8 cellular contexts compared by ENCODE assay signal in the genomic region with DNA sequence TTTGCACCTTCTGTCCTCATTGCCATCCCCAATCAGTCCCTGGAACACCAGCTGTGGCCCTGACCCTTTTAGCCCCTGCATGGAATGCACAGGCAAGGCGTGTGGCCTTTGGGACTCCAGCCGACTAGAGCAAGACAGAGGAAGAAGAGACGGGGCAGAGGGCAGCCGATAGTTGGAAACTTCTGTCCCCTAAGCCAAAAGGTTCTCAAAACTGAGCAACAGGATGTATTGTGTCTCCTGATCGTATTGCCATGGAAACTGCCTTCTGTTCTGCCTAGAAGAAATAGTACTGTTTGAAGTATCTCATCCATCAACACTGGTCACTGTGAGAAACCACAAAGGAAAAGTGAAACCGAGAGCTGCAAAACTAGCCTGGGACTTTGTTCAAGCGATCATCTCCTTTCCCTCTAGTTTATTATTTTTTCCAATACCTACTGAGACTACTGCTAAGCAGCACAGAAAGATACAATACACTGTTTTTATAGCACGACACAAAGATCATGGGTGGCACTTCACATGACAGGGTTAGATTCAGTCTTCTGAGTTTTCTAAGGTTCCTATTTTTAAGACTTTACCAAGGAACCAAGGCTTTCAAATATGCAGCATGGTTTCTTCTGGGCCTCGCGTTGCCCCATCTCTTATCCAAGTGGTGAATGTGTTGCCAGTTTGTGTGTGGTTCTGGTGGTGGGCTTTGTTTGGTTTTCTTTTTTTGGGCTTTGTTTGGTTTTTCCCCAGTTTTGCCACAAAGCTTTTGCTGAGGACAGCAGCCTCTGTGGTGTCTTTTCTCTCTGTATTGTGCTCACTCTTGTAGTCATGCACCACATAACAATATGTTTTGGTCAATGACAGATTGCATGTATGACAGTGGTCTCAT. TPM values are rescaled to one million over a fixed set of nuclear protein-coding genes. Genes with fewer than 3 reads are reported as not detected.
DNase-seq lines count a peak whose midpoint lies in the region; ATAC-seq, FAIRE-seq and TF ChIP-seq lines count a peak whose summit lies in the region.

No MANE protein-coding gene starts in this region.

- ATAC-seq in GM21786 (IDR thresholded peaks at IDR 0.05; ENCODE audit: unreplicated experiment) = peak; percentile 64

- TF ChIP-seq CTCF in adrenal gland (IDR thresholded peaks at IDR 0.05) (no peak), stomach (IDR thresholded peaks at IDR 0.05) (no peak), RWPE1 (conservative IDR thresholded peaks at IDR 0.05; ENCODE audit: low read depth) (no peak)

- H3K27ac ChIP-seq in adrenal gland (peak overlapping the region; percentile 65 to 89 (median 82)), stomach (peak overlapping the region; percentile 12 to 77 (median 63)), RWPE1 (no peak overlapping the region)

- H3K9me3 ChIP-seq in MG63 = no peaks in the 10 kb centered on the region
- H3K9me3 ChIP-seq in adrenal gland (replicated peaks in 1 of 3) = no peaks in the 10 kb centered on the region
- H3K9me3 ChIP-seq in stomach = no peaks in the 10 kb centered on the region

- POLR2A ChIA-PET in RWPE1 (lab: Yijun Ruan, JAX; ENCODE audit: low non-redundant PET) = no interaction called here

- WGBS in adrenal gland, 4 donors = 18 to 23% (median 20%) methylated on average over 9 to 10 of the region's 10 CpGs
- WGBS in stomach, 5 donors = 38 to 61% (median 58%) methylated on average over 10 of the region's 10 CpGs

- H3K36me3 ChIP-seq in MG63 (peaks cover 2% of the 10 kb centered on the region), adrenal gland (replicated peaks in 1 of 2) (no peaks in the 10 kb centered on the region), stomach (peaks cover 0 to 47% (median 40%) of the 10 kb centered on the region in 4 donors)

- TF ChIP-seq POLR2A in GM12891 (IDR thresholded peaks at IDR 0.05; ENCODE audit: low read depth, low read length) (no peak), adrenal gland (IDR thresholded peaks at IDR 0.05) (no peak), stomach (IDR thresholded peaks at IDR 0.05) (no peak)

- H3K4me3 ChIP-seq in MG63 (peak overlapping the region; percentile 6; the same call in 1 of the 2 replicates), adrenal gland (peak overlapping the region in 1 of 4 donors; percentile 31), stomach (peak overlapping the region in 3 of 4 donors; percentile 9 to 19 (median 16))

- peak; percentile 89 for FAIRE-seq in GM12891 (lab: Jason Lieb, UNC)

- CTCF ChIA-PET in RWPE1 (lab: Yijun Ruan, JAX) = no interaction called here

- H3K4me1 ChIP-seq in adrenal gland (replicated peaks in 1 of 2) = peaks cover 23 to 40% of the 10 kb centered on the region in 2 donors
- peaks cover 14 to 36% (median 15%) of the 10 kb centered on the region in 4 donors for H3K4me1 ChIP-seq in stomach

- TF ChIP-seq EP300 in stomach (IDR thresholded peaks at IDR 0.05) = no peak

- intact Hi-C loops in adrenal gland (cut with DNase I) = no loop called here
- intact Hi-C loops in stomach (cut with DNase I; ENCODE audit: low total_unique reads) = no loop called here

- peak; percentile 35 for DNase-seq in GM12891 (ENCODE audit: insufficient read length, low spot score)
- DNase-seq in MG63 = no peak
- DNase-seq in adrenal gland = peak; percentile 37 to 78 (median 62)
- peak; percentile 20 for DNase-seq in inferior parietal cortex (ENCODE audit: extremely low spot score)
- no peak for DNase-seq in stomach
- no peak for DNase-seq in OCI-M2 (lab: John Stamatoyannopoulos, UW; ENCODE audit: unreplicated experiment)
- no peak for DNase-seq in RWPE1 (ENCODE audit: low spot score)

- H3K27me3 ChIP-seq in MG63 (no peaks in the 10 kb centered on the region), adrenal gland (no peaks in the 10 kb centered on the region), stomach (no peaks in the 10 kb centered on the region)

TF ChIP-seq in GM12891, 5 proteins besides CTCF, POLR2A, EP300 and RAD21:
- no peak for TF ChIP-seq TAF1 (IDR thresholded peaks at IDR 0.05; ENCODE audit: low read depth, low read length)
- TF ChIP-seq POLR2AphosphoS5 (IDR thresholded peaks at IDR 0.05; ENCODE audit: low read depth, low read length) = no peak
- TF ChIP-seq SPI1 (IDR thresholded peaks at IDR 0.05; ENCODE audit: low read depth, low read length) = no peak
- no peak for TF ChIP-seq PAX5 (IDR thresholded peaks at IDR 0.05; ENCODE audit: insufficient read depth, low read length, severe bottlenecking)
- TF ChIP-seq POU2F2 (IDR thresholded peaks at IDR 0.05; ENCODE audit: low read depth, low read length) = no peak

RNA-seq across cellular contexts. Expression of a gene that starts 49.3 kb away (rescaled TPM):
- polyA plus RNA-seq in GM12891 (2012; ENCODE audit: low read depth, missing spikeins) = 61.8 TPM
- not detected in 2 replicates for total RNA-seq in MG63 (2014; rRNA removed; shearing (Covaris generic); ENCODE audit: low replicate concordance)
- total RNA-seq in adrenal gland (10 to 100 TPM in 3 of 8 donors, 1 to 10 TPM in 5; 4.5 to 15.0 (median 9.2) TPM), stomach (10 to 100 TPM in 4 of 5 donors, under 1 TPM in 1; 0.58 to 24.4 (median 16.4) TPM)
- polyA plus RNA-seq in adrenal gland (10 to 100 TPM in 1 of 3 donors, 1 to 10 TPM in 2; 4.2 to 12.8 (median 5.5) TPM), stomach (1 to 10 TPM; 3.0 to 5.8 (median 4.5) TPM)

Comparison
In these comparisons a context has a peak if more than half of its experiments do, and no peak if none do; other contexts are left out.
1. DNase-seq: peak in GM12891 (single experiment), adrenal gland (7 of 7) and inferior parietal cortex (single experiment); none in MG63 (single experiment), stomach (single experiment), OCI-M2 (single experiment) and RWPE1 (single experiment).